12 cellular contexts compared by ENCODE assay signal in genomic region chr2:5123597-5124196, GRCh38.
"Had no signal": no experiment of that assay in that cellular context is flagged by ENCODE, and none has a peak within 500 bp of the region (broad histone marks: within the 10 kb centered on the region; RNA-seq: fewer than 3 reads in every experiment).

No MANE protein-coding gene starts in this region.

- ATAC-seq: activated CD8-positive, alpha-beta T cell treated with anti-CD3 and anti-CD28 coated beads, Interleukin-2, amount 10 ng/mL, durations not matched to agents 7 days and 5 days; heart right ventricle; left lobe of liver; naive thymus-derived CD4-positive, alpha-beta T cell had no signal

- DNase-seq: activated CD4-positive, alpha-beta T cell treated with anti-CD3 and anti-CD28 coated beads for 48 hours; activated CD8-positive, alpha-beta memory T cell treated with anti-CD3 and anti-CD28 coated beads, Interleukin-2, amount 50 U/mL, for 48 hours; activated CD8-positive, alpha-beta T cell treated with anti-CD3 and anti-CD28 coated beads, Interleukin-2, amount 10 ng/mL, durations not matched to agents 7 days and 5 days; activated naive CD4-positive, alpha-beta T cell; heart right ventricle; mammary epithelial cell; naive thymus-derived CD4-positive, alpha-beta T cell; retina; thyroid gland; WERI-Rb-1 had no signal

- H3K4me3 ChIP-seq: cardiac muscle cell, heart right ventricle, thyroid gland had no signal
